Comparison of ENCODE assay signal across 14 cellular contexts in the genomic region with DNA sequence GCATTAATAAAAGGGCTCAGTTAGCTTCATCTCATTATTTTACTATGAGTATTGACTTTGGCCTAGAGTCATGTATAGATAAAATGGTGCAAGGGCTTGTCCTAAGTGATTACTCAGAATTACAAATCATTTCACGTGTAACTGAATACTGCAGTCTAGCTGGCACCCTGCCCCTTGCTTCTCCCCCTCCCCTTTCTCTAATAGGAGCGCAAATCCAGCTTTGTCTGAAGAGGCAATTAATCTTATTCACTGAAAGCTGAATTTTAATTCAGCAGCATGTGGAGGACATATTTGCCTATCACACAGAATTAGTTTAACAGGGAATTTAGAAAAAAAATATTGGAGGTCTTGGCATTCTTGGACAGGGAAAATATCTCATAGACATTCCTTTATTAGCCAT.
A peak's percentile ranks its signal among the peaks of the same experiment; 100 is the strongest.
DNase-seq lines count a peak whose midpoint lies in the region; ATAC-seq and TF ChIP-seq lines count a peak whose summit lies in the region.
"Had no signal": no experiment of that assay in that cellular context is flagged by ENCODE, and none has a peak within 500 bp of the region (broad histone marks: within the 10 kb centered on the region; RNA-seq: fewer than 3 reads in every experiment).

No MANE protein-coding gene starts in this region.

- in situ Hi-C loops in HAP-1 (cut with MboI; ENCODE audit: low sequenced_read_pairs) = no loop called here

- no peaks in the 10 kb centered on the region for H3K27me3 ChIP-seq in HAP-1 (ENCODE audit: low read depth)
- H3K27me3 ChIP-seq: spleen had no signal

- peaks cover 20% of the 10 kb centered on the region for H3K4me1 ChIP-seq in HAP-1
- H3K4me1 ChIP-seq: spleen had no signal

- H3K27me3 Mint-ChIP-seq in mesothelial cell of epicardium (ENCODE audit: low read depth) = no peaks in the 10 kb centered on the region
- H3K27me3 Mint-ChIP-seq: activated T-helper 17 cell treated with anti-CD3 and anti-CD28 coated beads, Interleukin-2, amount 50 U/mL, for 72 hours; T-cell had no signal

- no peak overlapping the region for H3K27ac ChIP-seq in SK-N-MC
- H3K27ac ChIP-seq: HL-60, spleen, thoracic aorta had no signal

- H3K4me1 Mint-ChIP-seq in mesothelial cell of epicardium = peaks cover 29% of the 10 kb centered on the region
- H3K4me1 Mint-ChIP-seq: activated T-helper 17 cell treated with anti-CD3 and anti-CD28 coated beads, Interleukin-2, amount 50 U/mL, for 72 hours; T-cell had no signal

- H3K9me3 ChIP-seq in HAP-1 (no peaks in the 10 kb centered on the region), SK-N-MC (ENCODE audit: low read depth, low read length) (no peaks in the 10 kb centered on the region)
- H3K9me3 ChIP-seq: spleen, thoracic aorta had no signal

- H3K9me3 Mint-ChIP-seq in mesothelial cell of epicardium = no peaks in the 10 kb centered on the region

- ATAC-seq in GM18498 (IDR thresholded peaks at IDR 0.05; ENCODE audit: unreplicated experiment) = no peak
- ATAC-seq in HG02759 (IDR thresholded peaks at IDR 0.05; ENCODE audit: unreplicated experiment) = no peak
- ATAC-seq: activated T-helper 17 cell treated with anti-CD3 and anti-CD28 coated beads, Interleukin-2, amount 50 U/mL, for 72 hours; T-cell had no signal

- H3K36me3 Mint-ChIP-seq in mesothelial cell of epicardium = no peaks in the 10 kb centered on the region
- H3K36me3 Mint-ChIP-seq: T-cell had no signal

- H3K36me3 ChIP-seq in HAP-1 (replicated peaks) (no peaks in the 10 kb centered on the region), SK-N-MC (ENCODE audit: insufficient read depth, low read length) (no peaks in the 10 kb centered on the region)
- H3K36me3 ChIP-seq: spleen, thoracic aorta had no signal

- DNase-seq in HAP-1 (ENCODE audit: low spot score in 2 of 2) = peak; percentile 66 to 73
- DNase-seq in NCI-H2081 (lab: John Stamatoyannopoulos, UW) = peak; percentile 82 to 93
- DNase-seq in SK-N-MC (ENCODE audit: low read depth, low spot score) = no peak
- no peak for DNase-seq in mesothelial cell of epicardium (ENCODE audit: low spot score in 2 of 2, unreplicated experiment in 2 of 2)
- DNase-seq in activated effector memory CD4-positive, alpha-beta T cell treated with anti-CD3 and anti-CD28 coated beads, Interleukin-2, amount 50 U/mL, for 16 hours = no peak
- DNase-seq in activated gamma-delta T cell treated with Interleukin-2 at 50 U/mL for 16 hours = no peak
- DNase-seq: activated CD4-positive, alpha-beta T cell treated with anti-CD3 and anti-CD28 coated beads for 4 hours; spleen; T-cell had no signal

- TF ChIP-seq CTCF in mesothelial cell of epicardium (IDR thresholded peaks at IDR 0.05; ENCODE audit: unreplicated experiment) = no peak

- no peak overlapping the region for H3K4me3 Mint-ChIP-seq in mesothelial cell of epicardium
- H3K4me3 Mint-ChIP-seq: activated T-helper 17 cell treated with anti-CD3 and anti-CD28 coated beads, Interleukin-2, amount 50 U/mL, for 72 hours; T-cell had no signal

- H3K4me3 ChIP-seq in HAP-1 (no peak overlapping the region), SK-N-MC (peak overlapping the region; percentile 20)
- H3K4me3 ChIP-seq: spleen, thoracic aorta had no signal

- peak overlapping the region; percentile 55 for H3K27ac Mint-ChIP-seq in mesothelial cell of epicardium
- H3K27ac Mint-ChIP-seq: activated T-helper 17 cell treated with anti-CD3 and anti-CD28 coated beads, Interleukin-2, amount 50 U/mL, for 72 hours; T-cell had no signal

- H3K9ac ChIP-seq in SK-N-MC (ENCODE audit: insufficient read length) = no peak overlapping the region

Comparison
In these comparisons a context has a peak if more than half of its experiments do, and no peak if none do; other contexts are left out.
1. DNase-seq: peak in HAP-1 (2 of 2) and NCI-H2081 (2 of 2); none in SK-N-MC (single experiment), mesothelial cell of epicardium (0 of 2), activated effector memory CD4-positive, alpha-beta T cell treated with anti-CD3 and anti-CD28 coated beads, Interleukin-2, amount 50 U/mL, for 16 hours (single experiment) and activated gamma-delta T cell treated with Interleukin-2 at 50 U/mL for 16 hours (single experiment).